ENCODE assay signal across 19 cellular contexts in the genomic region with DNA sequence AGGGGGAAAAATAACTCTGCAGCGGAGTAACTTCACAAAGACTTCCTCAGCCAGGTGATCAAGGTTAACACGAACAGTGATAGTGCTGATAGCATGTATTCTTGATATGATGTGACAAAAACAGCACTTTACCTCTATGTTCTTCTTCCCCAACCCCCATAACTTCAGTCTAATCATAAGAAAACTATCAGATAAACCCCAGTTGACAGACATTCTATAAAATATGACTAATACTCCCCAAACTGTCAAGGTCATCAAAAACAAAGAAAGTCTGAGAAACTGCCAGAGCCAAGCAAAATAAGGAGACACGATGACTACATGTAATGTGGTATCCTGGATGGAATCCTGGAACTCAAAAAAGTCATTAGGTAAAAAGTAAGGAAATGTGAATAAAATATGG. TPM values are rescaled to one million over a fixed set of nuclear protein-coding genes. Genes with fewer than 3 reads are reported as not detected.
DNase-seq lines count a peak whose midpoint lies in the region; FAIRE-seq and TF ChIP-seq lines count a peak whose summit lies in the region.
"Had no signal": no experiment of that assay in that cellular context is flagged by ENCODE, and none has a peak within 500 bp of the region (broad histone marks: within the 10 kb centered on the region; RNA-seq: fewer than 3 reads in every experiment).

No MANE protein-coding gene starts in this region.

- TF ChIP-seq CTCF in mammary epithelial cell (conservative IDR thresholded peaks at IDR 0.05 in 1 of 2, IDR thresholded peaks at IDR 0.05 in 1 of 2; ENCODE audit: extremely low read depth in 1 of 2, insufficient read depth in 1 of 2, low read depth in 1 of 2, low read length in 2 of 2) (no peak), osteocyte (IDR thresholded peaks at IDR 0.05) (no peak)

- H3K4me1 ChIP-seq in mammary epithelial cell (ENCODE audit: insufficient read depth, low read length) = peaks cover 23% of the 10 kb centered on the region
- H3K4me1 ChIP-seq: gastrocnemius medialis, SJCRH30 had no signal

- DNase-seq in GM12891 (ENCODE audit: insufficient read length, low spot score) = no peak
- DNase-seq in NCI-H226 = peak; percentile 50
- peak; percentile 38 for DNase-seq in mammary epithelial cell
- DNase-seq in osteocyte (ENCODE audit: extremely low spot score, unreplicated experiment) = no peak
- no peak for DNase-seq in globus pallidus (ENCODE audit: low spot score)
- DNase-seq in NCI-H1105 treated with DMSO at 0.1 percent for 48 hours (lab: John Stamatoyannopoulos, UW) = no peak
- DNase-seq in medulla oblongata (ENCODE audit: extremely low spot score) = no peak
- DNase-seq: activated CD4-positive, alpha-beta T cell treated with anti-CD3 and anti-CD28 coated beads, Interleukin-2, amount 50 U/mL, for 48 hours; DMS79 treated with DMSO at 0.1 percent for 48 hours; effector CD8-positive, alpha-beta T cell; gastrocnemius medialis; H9; NCI-H1105; occipital lobe; SJCRH30; substantia nigra had no signal

- no peak overlapping the region for H3K4me3 Mint-ChIP-seq in osteocyte (ENCODE audit: unreplicated experiment)
- H3K4me3 Mint-ChIP-seq: CD14-positive monocyte, H9 had no signal

- no peak overlapping the region for H3K4me3 ChIP-seq in mammary epithelial cell (replicated peaks in 1 of 3; ENCODE audit: insufficient read depth in 1 of 3, low read depth in 2 of 3, low read length in 3 of 3)
- H3K4me3 ChIP-seq: cardiac muscle cell, gastrocnemius medialis, SJCRH30, skin epidermis had no signal

- intact Hi-C loops in mammary epithelial cell (cut with micrococcal nuclease) = no loop called here

- peaks cover 84% of the 10 kb centered on the region for H3K79me2 ChIP-seq in mammary epithelial cell (ENCODE audit: insufficient read depth, low read length)

- no peaks in the 10 kb centered on the region for H3K27me3 Mint-ChIP-seq in osteocyte (ENCODE audit: unreplicated experiment)

- H3K9me3 Mint-ChIP-seq in osteocyte (ENCODE audit: unreplicated experiment) = peaks cover 17% of the 10 kb centered on the region

- H3K27me3 ChIP-seq in mammary epithelial cell (ENCODE audit: insufficient read depth, low read length) = no peaks in the 10 kb centered on the region
- H3K27me3 ChIP-seq: cardiac muscle cell, gastrocnemius medialis, SJCRH30 had no signal

- TSS peak; percentile 8 for BruUV-seq in mammary epithelial cell (replicated peaks; lab: Mats Ljungman, UMichigan)

- peaks cover 19% of the 10 kb centered on the region for H3K4me1 Mint-ChIP-seq in osteocyte (ENCODE audit: unreplicated experiment)

- H3K9ac ChIP-seq in mammary epithelial cell (ENCODE audit: insufficient read depth, low read length) = no peak overlapping the region

- CTCF ChIA-PET in mammary epithelial cell (lab: Charles Lee; ENCODE audit: low non-redundant PET) = no interaction called here

- H3K36me3 Mint-ChIP-seq in osteocyte (ENCODE audit: unreplicated experiment) = peaks cover 8% of the 10 kb centered on the region

- FAIRE-seq in GM12891 (lab: Jason Lieb, UNC) = peak; percentile 64

- peak overlapping the region; percentile 50 for H3K4me2 ChIP-seq in mammary epithelial cell (ENCODE audit: insufficient read depth, low read depth, low read length)

- H4K20me1 ChIP-seq in mammary epithelial cell (ENCODE audit: insufficient read depth, low read length) = no peaks in the 10 kb centered on the region

- in situ Hi-C loops in mammary epithelial cell (cut with MboI; ENCODE audit: low sequenced_read_pairs in 2 of 2) = loop anchor here in 1 of 2 donors (25.0 kb wide), 1 partner anchor 241 kb away; a partner anchor contains a TSS

- H2AFZ ChIP-seq in mammary epithelial cell (ENCODE audit: low read depth, low read length) = no peak overlapping the region

- no peaks in the 10 kb centered on the region for H3K36me3 ChIP-seq in mammary epithelial cell (ENCODE audit: insufficient read depth, low read length)
- H3K36me3 ChIP-seq: cardiac muscle cell, gastrocnemius medialis, SJCRH30 had no signal

- WGBS in mammary epithelial cell (ENCODE audit: low coverage, missing lambda C conversion rate) = 70% methylated on average over 3 of the region's 3 CpGs

- dilution Hi-C loops in mammary epithelial cell (cut with HindIII; ENCODE audit: low sequenced_read_pairs) = no loop called here

- H3K27ac Mint-ChIP-seq in osteocyte (ENCODE audit: unreplicated experiment) = peak overlapping the region; percentile 66
- H3K27ac Mint-ChIP-seq: CD14-positive monocyte, H9 had no signal

- peaks cover 6% of the 10 kb centered on the region for H3K9me3 ChIP-seq in mammary epithelial cell (replicated peaks; ENCODE audit: insufficient read depth, low read length)
- H3K9me3 ChIP-seq: gastrocnemius medialis, SJCRH30 had no signal

- TF ChIP-seq POLR2A in GM12891 (IDR thresholded peaks at IDR 0.05; ENCODE audit: low read depth, low read length) = no peak

- H3K27ac ChIP-seq in mammary epithelial cell (ENCODE audit: insufficient read depth, low read depth, low read length) = peak overlapping the region; percentile 12
- H3K27ac ChIP-seq: cardiac muscle cell, gastrocnemius medialis, SJCRH30 had no signal

TF ChIP-seq in GM12891, 5 proteins besides CTCF, POLR2A, EP300 and RAD21:
- TF ChIP-seq TAF1 (IDR thresholded peaks at IDR 0.05; ENCODE audit: low read depth, low read length) (no peak), PAX5 (IDR thresholded peaks at IDR 0.05; ENCODE audit: insufficient read depth, low read length, severe bottlenecking) (no peak), SPI1 (IDR thresholded peaks at IDR 0.05; ENCODE audit: low read depth, low read length) (no peak), POU2F2 (IDR thresholded peaks at IDR 0.05; ENCODE audit: low read depth, low read length) (no peak), POLR2AphosphoS5 (IDR thresholded peaks at IDR 0.05; ENCODE audit: low read depth, low read length) (no peak)

RNA-seq across cellular contexts. Expression of a gene that starts 30.6 kb away (rescaled TPM):
- polyA plus RNA-seq in GM12891 (2012; ENCODE audit: low read depth, missing spikeins) = 35.0 TPM
- total RNA-seq in mammary epithelial cell = 10 to 100 TPM; 49.7 to 57.0 TPM
- 24.8 TPM for polyA plus RNA-seq in mammary epithelial cell
- polyA minus RNA-seq in mammary epithelial cell = 82.4 TPM
- 21.7 and 27.1 TPM in 2 replicates for total RNA-seq in osteocyte

RNA-seq across cellular contexts. Expression of a gene that starts 30.8 kb away (rescaled TPM):
- polyA plus RNA-seq in GM12891 (2012; ENCODE audit: low read depth, missing spikeins) = 8.4 TPM
- total RNA-seq in mammary epithelial cell (10 to 100 TPM; 22.8 to 25.2 TPM), osteocyte (19.2 and 21.9 TPM in 2 replicates)
- 7.2 TPM for polyA plus RNA-seq in mammary epithelial cell
- polyA minus RNA-seq in mammary epithelial cell = 6.8 TPM

Comparison
In these comparisons a context has a peak if more than half of its experiments do, and no peak if none do; other contexts are left out.
1. DNase-seq: peak in NCI-H226 (single experiment) and mammary epithelial cell (single experiment); none in GM12891 (single experiment), osteocyte (single experiment), globus pallidus (single experiment), NCI-H1105 treated with DMSO at 0.1 percent for 48 hours (single experiment) and medulla oblongata (single experiment).